Comparison of ENCODE assay signal across 9 cellular contexts in genomic region chr15:66603301-66604179, GRCh38. TPM values are rescaled to one million over a fixed set of nuclear protein-coding genes. Genes with fewer than 3 reads are reported as not detected.
DNase-seq lines count a peak whose midpoint lies in the region; ATAC-seq and TF ChIP-seq lines count a peak whose summit lies in the region.
"Had no signal": no experiment of that assay in that cellular context is flagged by ENCODE, and none has a peak within 500 bp of the region (broad histone marks: within the 10 kb centered on the region; RNA-seq: fewer than 3 reads in every experiment).

No MANE protein-coding gene starts in this region.

- no peak overlapping the region for H3K27ac ChIP-seq in SU-DHL-6 (ENCODE audit: low read depth, low read length)
- no peak overlapping the region for H3K27ac ChIP-seq in left ventricle myocardium inferior (replicated peaks)

- H3K27me3 ChIP-seq in SU-DHL-6 (ENCODE audit: low read length) = no peaks in the 10 kb centered on the region
- no peaks in the 10 kb centered on the region for H3K27me3 ChIP-seq in left ventricle myocardium inferior (ENCODE audit: low read depth)

- DNase-seq in D341Med (ENCODE audit: low spot score) (peak; percentile 88), left ventricle myocardium inferior (peak; percentile 54)
- DNase-seq in Jurkat, Clone E6-1 (ENCODE audit: low read depth, low spot score) = peak; percentile 52
- peak; percentile 64 for DNase-seq in activated naive CD8-positive, alpha-beta T cell treated with anti-CD3 and anti-CD28 coated beads for 36 hours
- DNase-seq in stimulated activated CD4-positive, alpha-beta T cell treated with anti-CD3 and anti-CD28 coated beads, Interleukin-12 subunit alpha, Interleukin-12 subunit beta, amount 100 ng/mL, for 24 hours (ENCODE audit: low read depth in 2 of 2) = peak; percentile 23 to 57

- TF ChIP-seq CTCF in SU-DHL-6 (IDR thresholded peaks at IDR 0.05; ENCODE audit: insufficient read depth, low read length, poor library complexity, severe bottlenecking) (peak; percentile 88), left ventricle myocardium inferior (IDR thresholded peaks at IDR 0.05; ENCODE audit: borderline replicate concordance) (peak; percentile 89)

- no peaks in the 10 kb centered on the region for H3K9me2 ChIP-seq in SU-DHL-6 (replicated peaks; ENCODE audit: insufficient read depth, low read length)

- H4K20me1 ChIP-seq in SU-DHL-6 (ENCODE audit: low read depth, low read length) = no peaks in the 10 kb centered on the region

- H3K9ac ChIP-seq in SU-DHL-6 (ENCODE audit: low read length) = no peak overlapping the region

- no peak overlapping the region for H3K4me3 Mint-ChIP-seq in activated naive CD8-positive, alpha-beta T cell treated with anti-CD3 and anti-CD28 coated beads for 36 hours

- H3K4me1 ChIP-seq in left ventricle myocardium inferior = no peaks in the 10 kb centered on the region

- no peaks in the 10 kb centered on the region for H3K36me3 ChIP-seq in SU-DHL-6 (ENCODE audit: low read length)
- H3K36me3 ChIP-seq in left ventricle myocardium inferior = no peaks in the 10 kb centered on the region

- H3K4me2 ChIP-seq in SU-DHL-6 (ENCODE audit: low read depth, low read length, poor library complexity, severe bottlenecking) = no peak overlapping the region

- peaks cover 3% of the 10 kb centered on the region for H3K4me1 Mint-ChIP-seq in activated naive CD8-positive, alpha-beta T cell treated with anti-CD3 and anti-CD28 coated beads for 36 hours

- H3K27me3 Mint-ChIP-seq in activated naive CD8-positive, alpha-beta T cell treated with anti-CD3 and anti-CD28 coated beads for 36 hours = peaks cover 3% of the 10 kb centered on the region

- intact Hi-C loops in left ventricle myocardium inferior (cut with micrococcal nuclease) = loop anchor here (5.0 kb wide), 1 partner anchor 249 kb away; no protein-coding TSS in a partner anchor

- H2AFZ ChIP-seq in SU-DHL-6 (ENCODE audit: low read depth, low read length, severe bottlenecking) = no peak overlapping the region

- H3K79me2 ChIP-seq in SU-DHL-6 (ENCODE audit: insufficient read depth, low read length) = no peaks in the 10 kb centered on the region

- H3K9me3 Mint-ChIP-seq in activated naive CD8-positive, alpha-beta T cell treated with anti-CD3 and anti-CD28 coated beads for 36 hours = no peaks in the 10 kb centered on the region

- H3K9me3 ChIP-seq in SU-DHL-6 (ENCODE audit: insufficient read depth, low read length) = no peaks in the 10 kb centered on the region
- H3K9me3 ChIP-seq in left ventricle myocardium inferior (replicated peaks) = no peaks in the 10 kb centered on the region

- no peak overlapping the region for H3K27ac Mint-ChIP-seq in activated naive CD8-positive, alpha-beta T cell treated with anti-CD3 and anti-CD28 coated beads for 36 hours

- H3K4me3 ChIP-seq in Jurkat, Clone E6-1 (ENCODE audit: low read length) = no peak overlapping the region
- H3K4me3 ChIP-seq in SU-DHL-6 (ENCODE audit: insufficient read depth, low read length, poor library complexity, severe bottlenecking) (no peak overlapping the region), left ventricle myocardium inferior (no peak overlapping the region)

- no peaks in the 10 kb centered on the region for H3K36me3 Mint-ChIP-seq in activated naive CD8-positive, alpha-beta T cell treated with anti-CD3 and anti-CD28 coated beads for 36 hours

- H3F3A ChIP-seq in SU-DHL-6 (ENCODE audit: insufficient read depth) = no peaks in the 10 kb centered on the region

- no peak for ATAC-seq in HG03571 (IDR thresholded peaks at IDR 0.05; ENCODE audit: unreplicated experiment)
- no peak for ATAC-seq in GM21786 (IDR thresholded peaks at IDR 0.05; ENCODE audit: unreplicated experiment)

RNA-seq across cellular contexts. Expression of gene LCTL, which starts 37.7 kb away (rescaled TPM):
- polyA plus RNA-seq in Jurkat, Clone E6-1 (2012; ENCODE audit: insufficient read depth, insufficient read length) = not detected
- not detected for total RNA-seq in activated naive CD8-positive, alpha-beta T cell treated with anti-CD3 and anti-CD28 coated beads for 36 hours
- not detected for total RNA-seq in left ventricle myocardium inferior
- total RNA-seq: activated CD8-positive, alpha-beta memory T cell treated with anti-CD3 and anti-CD28 coated beads for 36 hours had no signal
